ENCODE assay signal across 15 cellular contexts in genomic region chr2:150994041-150994440, GRCh38.
"Had no signal": no experiment of that assay in that cellular context is flagged by ENCODE, and none has a peak within 500 bp of the region (broad histone marks: within the 10 kb centered on the region; RNA-seq: fewer than 3 reads in every experiment).

No MANE protein-coding gene starts in this region.

- H3K4me3 ChIP-seq: sigmoid colon, upper lobe of right lung had no signal

- H3K27me3 Mint-ChIP-seq: natural killer cell treated with Interleukin-12 subunit alpha and Interleukin-12 subunit beta and Interleukin-15 and Interleukin-18, amount 100 ng/mL, for 72 hours had no signal

- H3K4me1 Mint-ChIP-seq: activated naive CD4-positive, alpha-beta T cell treated with anti-CD3 and anti-CD28 coated beads, Interleukin-2, amount 50 U/mL, for 24 hours had no signal

- H3K36me3 Mint-ChIP-seq: activated naive CD4-positive, alpha-beta T cell treated with anti-CD3 and anti-CD28 coated beads, Interleukin-2, amount 50 U/mL, for 24 hours; natural killer cell treated with Interleukin-12 subunit alpha and Interleukin-12 subunit beta and Interleukin-15 and Interleukin-18, amount 100 ng/mL, for 72 hours had no signal

- H3K4me1 ChIP-seq: foreskin keratinocyte had no signal

- H3K27ac Mint-ChIP-seq: activated naive CD4-positive, alpha-beta T cell treated with anti-CD3 and anti-CD28 coated beads, Interleukin-2, amount 50 U/mL, for 24 hours; natural killer cell treated with Interleukin-12 subunit alpha and Interleukin-12 subunit beta and Interleukin-15 and Interleukin-18, amount 100 ng/mL, for 72 hours had no signal

- DNase-seq: activated CD4-positive, alpha-beta T cell treated with anti-CD3 and anti-CD28 coated beads, Interleukin-2, amount 50 U/mL, for 4 hours; activated CD4-positive, CD25-positive, alpha-beta regulatory T cell treated with anti-CD3 and anti-CD28 coated beads, Interleukin-2, amount 50 U/mL, for 72 hours; activated effector memory CD4-positive, alpha-beta T cell treated with Interleukin-2 at 50 U/mL for 16 hours; activated T-cell treated with anti-CD3 and anti-CD28 coated beads, Interleukin-2, amount 50 U/mL, for 1 hour; brain microvascular endothelial cell; foreskin keratinocyte; head of caudate nucleus; occipital lobe; sigmoid colon; stimulated activated CD4-positive, alpha-beta T cell treated with anti-CD3 and anti-CD28 coated beads, Interleukin-2, amount 100 ng/mL, for 48 hours; stimulated activated naive CD4-positive, alpha-beta T cell treated with Interleukin-2 at 50 U/mL for 16 hours; T-helper 9 cell; upper lobe of right lung had no signal

- H3K27me3 ChIP-seq: brain microvascular endothelial cell, foreskin keratinocyte, sigmoid colon, upper lobe of right lung had no signal

- H3K27ac ChIP-seq: brain microvascular endothelial cell, foreskin keratinocyte, sigmoid colon, upper lobe of right lung had no signal

- H3K36me3 ChIP-seq: brain microvascular endothelial cell, sigmoid colon, upper lobe of right lung had no signal

- H3K4me3 Mint-ChIP-seq: activated naive CD4-positive, alpha-beta T cell treated with anti-CD3 and anti-CD28 coated beads, Interleukin-2, amount 50 U/mL, for 24 hours; natural killer cell treated with Interleukin-12 subunit alpha and Interleukin-12 subunit beta and Interleukin-15 and Interleukin-18, amount 100 ng/mL, for 72 hours had no signal
